In the genomic region with DNA sequence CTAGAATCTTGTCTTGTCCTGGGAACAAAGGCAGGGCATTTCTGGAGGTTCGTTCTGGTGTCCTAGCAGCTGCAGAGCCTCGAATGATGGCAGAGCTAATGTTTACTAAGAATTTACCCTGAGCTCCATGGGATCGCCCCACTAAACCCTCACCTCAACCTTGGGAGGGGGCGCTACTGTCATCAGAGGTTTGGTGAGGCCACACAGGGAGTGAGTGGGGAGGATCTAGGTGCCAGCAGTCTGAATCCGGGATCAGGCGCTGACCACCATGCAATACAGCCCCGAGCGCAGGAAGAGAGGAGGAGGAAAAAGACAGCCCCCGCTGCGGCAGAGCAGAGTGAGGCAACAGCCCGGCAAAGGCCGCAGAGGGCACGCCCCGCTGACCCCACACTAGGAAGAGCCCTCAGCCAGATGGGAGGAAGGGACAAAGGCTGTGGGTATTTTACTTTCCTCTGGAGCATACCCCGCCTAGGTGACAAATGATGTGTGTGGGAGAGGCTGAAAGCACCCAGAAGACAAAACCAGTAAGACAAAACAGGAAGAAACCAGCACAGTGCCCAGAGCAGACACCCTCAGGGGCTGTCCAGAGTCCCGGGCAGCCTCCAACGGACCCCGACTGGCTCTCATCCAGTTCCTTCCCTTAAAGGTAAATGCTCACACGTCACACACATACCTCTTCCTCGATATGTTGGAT, we compare ENCODE assay signal across 8 cellular contexts.
A peak's percentile ranks its signal among the peaks of the same experiment; 100 is the strongest.
DNase-seq lines count a peak whose midpoint lies in the region; TF ChIP-seq lines count a peak whose summit lies in the region.

No MANE protein-coding gene starts in this region.

- TF ChIP-seq POLR2A in testis (IDR thresholded peaks at IDR 0.05) = no peak

- H3K4me1 ChIP-seq in left ventricle myocardium inferior = peaks cover 100% of the 10 kb centered on the region
- peaks cover 62% of the 10 kb centered on the region for H3K4me1 ChIP-seq in testis

- H3K27me3 ChIP-seq in GM06990 (replicated peaks; ENCODE audit: control insufficient read depth, insufficient read depth, low read length) (no peaks in the 10 kb centered on the region), H7 (ENCODE audit: control insufficient read depth, insufficient read depth, low read length) (no peaks in the 10 kb centered on the region), left ventricle myocardium inferior (ENCODE audit: low read depth) (no peaks in the 10 kb centered on the region), testis (no peaks in the 10 kb centered on the region)

- H3K4me3 ChIP-seq in GM06990 (replicated peaks; ENCODE audit: low read depth, low read length) (0 out of 2 replicates have a peak overlapping the region, but pooled peaks have one; percentile 3), H7 (ENCODE audit: insufficient read depth, low read depth, low read length) (no peak overlapping the region), left ventricle myocardium inferior (peak overlapping the region; percentile 19), testis (no peak overlapping the region)

- no peak for TF ChIP-seq CTCF in GM06990 (IDR thresholded peaks at IDR 0.05; ENCODE audit: insufficient read depth, low read length, poor library complexity, severe bottlenecking)
- TF ChIP-seq CTCF in left ventricle myocardium inferior (IDR thresholded peaks at IDR 0.05; ENCODE audit: borderline replicate concordance) = no peak
- no peak for TF ChIP-seq CTCF in testis (IDR thresholded peaks at IDR 0.05)

- in situ Hi-C loops in G401 (cut with HindIII; ENCODE audit: low sequenced_read_pairs) = no loop called here

- H3K27ac ChIP-seq in left ventricle myocardium inferior (replicated peaks) = peak overlapping the region; percentile 86
- peak overlapping the region; percentile 2 to 64 for H3K27ac ChIP-seq in testis

- 48 to 57% methylated on average over 15 to 20 of the region's 20 CpGs for WGBS in testis, 2 donors

- peaks cover 2% of the 10 kb centered on the region; the same call in 1 of the 2 replicates for H3K36me3 ChIP-seq in GM06990 (ENCODE audit: control insufficient read depth, insufficient read depth, low read length)
- H3K36me3 ChIP-seq in H7 (replicated peaks; ENCODE audit: control insufficient read depth, insufficient read depth, low read length) = no peaks in the 10 kb centered on the region
- H3K36me3 ChIP-seq in left ventricle myocardium inferior = no peaks in the 10 kb centered on the region
- no peaks in the 10 kb centered on the region for H3K36me3 ChIP-seq in testis (ENCODE audit: low read depth, missing control alignments)

- H3K9me3 ChIP-seq in left ventricle myocardium inferior (replicated peaks) (no peaks in the 10 kb centered on the region), testis (no peaks in the 10 kb centered on the region)

- DNase-seq in GM06990 (ENCODE audit: extremely low read depth, insufficient read length) = no peak
- peak; percentile 63 for DNase-seq in H7
- peak; percentile 93 for DNase-seq in SKM-1 (lab: John Stamatoyannopoulos, UW; ENCODE audit: unreplicated experiment)
- DNase-seq in left ventricle myocardium inferior = no peak
- DNase-seq in testis = no peak
- DNase-seq in germinal center (ENCODE audit: low spot score) = no peak
- no peak for DNase-seq in NK-92 treated with Interleukin-12 subunit alpha and Interleukin-12 subunit beta, amount 100 ng/mL, for 24 hours (lab: John Stamatoyannopoulos, UW)
- DNase-seq in G401 (ENCODE audit: low spot score) = no peak

- intact Hi-C loops in left ventricle myocardium inferior (cut with micrococcal nuclease) (no loop called here), testis (cut with DNase I; ENCODE audit: low total_unique reads) (no loop called here)

Comparison
In these comparisons a context has a peak if more than half of its experiments do, and no peak if none do; other contexts are left out.
1. DNase-seq: peak in H7 (single experiment) and SKM-1 (single experiment); none in GM06990 (single experiment), left ventricle myocardium inferior (single experiment), testis (single experiment), germinal center (single experiment), NK-92 treated with Interleukin-12 subunit alpha and Interleukin-12 subunit beta, amount 100 ng/mL, for 24 hours (single experiment) and G401 (single experiment).
2. H3K4me3 ChIP-seq: peak in GM06990 (single experiment) and left ventricle myocardium inferior (single experiment); none in H7 (single experiment) and testis (0 of 2).